31 cellular contexts compared by ENCODE assay signal in the genomic region with DNA sequence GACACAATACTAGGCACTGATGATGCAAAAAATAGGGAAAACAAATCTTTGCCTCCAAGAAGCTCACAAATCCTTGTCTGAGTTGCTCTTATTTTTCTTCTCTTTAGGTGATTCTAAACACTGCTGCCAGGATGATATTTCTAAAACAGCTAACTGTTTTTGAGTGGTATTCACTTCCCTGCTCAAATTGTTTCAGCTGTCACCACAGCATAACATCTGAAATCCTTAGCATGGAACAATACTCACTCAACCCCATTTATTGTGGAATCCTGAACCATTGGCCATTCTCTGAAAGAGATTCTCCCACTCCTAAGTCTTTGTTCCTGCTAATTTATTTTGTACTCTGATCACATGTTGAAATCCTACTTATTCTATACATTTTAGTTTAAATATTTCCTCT. TPM values are rescaled to one million over a fixed set of nuclear protein-coding genes. Genes with fewer than 3 reads are reported as not detected.
"Had no signal": no experiment of that assay in that cellular context is flagged by ENCODE, and none has a peak within 500 bp of the region (broad histone marks: within the 10 kb centered on the region; RNA-seq: fewer than 3 reads in every experiment).

No MANE protein-coding gene starts in this region.

- H3K9me3 ChIP-seq: ovary, psoas muscle, right lobe of liver, sigmoid colon, spleen, suprapubic skin, testis, tibial artery, transverse colon, upper lobe of right lung, uterus had no signal

- H3K4me1 ChIP-seq: parathyroid adenoma, psoas muscle, right lobe of liver, sigmoid colon, testis, tibial artery, transverse colon, upper lobe of right lung, uterus had no signal

- H3K36me3 ChIP-seq: ovary, right lobe of liver, sigmoid colon, suprapubic skin, transverse colon, upper lobe of right lung, uterus had no signal

- H3K4me2 ChIP-seq: smooth muscle cell had no signal

- H2AFZ ChIP-seq: parathyroid adenoma had no signal

- H3K79me2 ChIP-seq: parathyroid adenoma had no signal

- H3K4me3 ChIP-seq: ovary, psoas muscle, right lobe of liver, sigmoid colon, skin epidermis, smooth muscle cell, spleen, suprapubic skin, testis, tibial artery, transverse colon, upper lobe of right lung, uterus had no signal

- H3K9ac ChIP-seq: parathyroid adenoma had no signal

- H3K27me3 ChIP-seq: ovary, right lobe of liver, sigmoid colon, spleen, suprapubic skin, testis, tibial artery, transverse colon, upper lobe of right lung, uterus had no signal

- H3K27ac ChIP-seq: ovary, parathyroid adenoma, psoas muscle, right lobe of liver, sigmoid colon, spleen, testis, tibial artery, transverse colon, upper lobe of right lung, uterus had no signal

- DNase-seq: naive thymus-derived CD4-positive, alpha-beta T cell; natural killer cell; occipital lobe; ovary; posterior cingulate gyrus; psoas muscle; right cardiac atrium; right lobe of liver; sigmoid colon; spleen; stimulated activated CD4-positive, alpha-beta T cell treated with anti-CD3 and anti-CD28 coated beads, Interleukin-12 subunit alpha, Interleukin-12 subunit beta, amount 100 ng/mL, for 4 hours; stimulated activated CD4-positive, alpha-beta T cell treated with anti-CD3 and anti-CD28 coated beads, Interleukin-1b, Interleukin-23, amount 100 ng/mL, for 48 hours; stimulated activated CD4-positive, alpha-beta T cell treated with anti-CD3 and anti-CD28 coated beads, Interleukin-4, amount 100 ng/mL, for 1 hour; stimulated activated CD4-positive, alpha-beta T cell treated with anti-CD3 and anti-CD28 coated beads, Interleukin-4, amount 100 ng/mL, for 4 hours; stimulated activated CD8-positive, alpha-beta memory T cell treated with anti-CD3 and anti-CD28 coated beads, Interleukin-4, amount 100 ng/mL, for 48 hours; stimulated activated naive CD4-positive, alpha-beta T cell; stimulated activated naive CD8-positive, alpha-beta T cell treated with anti-CD3 and anti-CD28 coated beads, Interleukin-15, amount 100 ng/mL, for 72 hours; stimulated activated naive CD8-positive, alpha-beta T cell treated with anti-CD3 and anti-CD28 coated beads, Interleukin-15, Interleukin-2, amounts not matched to agents 100 U/mL and 50 U/mL, for 24 hours; substantia nigra; testis; tibial artery; transverse colon; upper lobe of right lung; uterus had no signal

RNA-seq across cellular contexts. Expression of a gene that starts 4.8 kb away (rescaled TPM):
- total RNA-seq: naive thymus-derived CD4-positive, alpha-beta T cell; natural killer cell; neural crest cell; progenitor cell of endocrine pancreas; right cardiac atrium; right lobe of liver; sigmoid colon; smooth muscle cell; transverse colon; upper lobe of right lung; urinary bladder had no signal
- polyA plus RNA-seq: naive thymus-derived CD4-positive, alpha-beta T cell; right cardiac atrium; smooth muscle cell; spleen had no signal
